ENCODE assay signal across 8 cellular contexts in the genomic region with DNA sequence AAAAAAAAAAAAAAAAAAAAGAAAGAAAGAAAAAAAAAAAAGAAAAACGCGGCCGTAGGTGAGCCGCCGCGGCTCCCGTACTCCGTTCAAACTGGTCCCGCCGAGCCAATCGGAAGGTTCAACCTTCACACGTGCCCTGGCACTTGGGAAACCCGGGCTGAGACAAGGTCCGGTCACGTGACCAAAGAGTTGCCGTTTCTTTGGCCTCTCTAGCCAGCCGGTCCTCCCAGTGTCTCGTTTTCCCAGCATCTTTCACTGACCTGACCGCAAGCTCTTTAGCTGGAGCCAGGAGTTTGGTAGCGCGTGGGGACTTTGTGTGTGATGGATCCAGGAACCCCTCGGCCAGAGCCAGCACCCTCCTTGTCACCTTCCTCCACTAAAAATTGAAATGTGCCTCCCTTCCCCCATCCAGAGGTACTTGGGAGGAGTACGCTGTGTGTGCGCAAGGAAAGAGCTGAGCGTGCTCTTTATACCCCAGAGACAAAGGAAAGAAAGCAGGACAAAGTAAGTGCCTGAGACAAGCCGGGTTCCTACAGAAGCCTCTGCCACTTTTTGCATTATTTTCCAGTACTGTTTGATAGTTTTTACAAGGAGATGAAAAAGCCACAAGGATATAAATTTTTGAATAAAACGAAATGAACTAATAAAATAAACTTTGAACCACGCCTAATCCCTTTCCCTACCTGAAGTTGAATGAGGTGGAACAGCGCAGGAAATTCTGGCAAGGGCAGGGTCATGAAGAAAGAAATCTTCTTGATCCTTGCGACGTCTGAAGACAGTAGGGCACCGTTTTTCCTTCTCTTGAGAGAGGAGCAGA. TPM values are rescaled to one million over a fixed set of nuclear protein-coding genes. Genes with fewer than 3 reads are reported as not detected.
DNase-seq lines count a peak whose midpoint lies in the region; ATAC-seq and TF ChIP-seq lines count a peak whose summit lies in the region.

No MANE protein-coding gene starts in this region.

- H3K4me3 ChIP-seq in ACC112 (ENCODE audit: low read depth, low read length) (peak overlapping the region; percentile 98), cardiac fibroblast (replicated peaks in 1 of 2; ENCODE audit: low read depth in 2 of 2, low read length in 2 of 2) (peak overlapping the region; percentile 69 to 78), smooth muscle cell (peak overlapping the region; percentile 82)

- peak overlapping the region; percentile 96 for H3K4me2 ChIP-seq in smooth muscle cell

- no peaks in the 10 kb centered on the region for H3K27me3 ChIP-seq in ACC112 (ENCODE audit: insufficient read depth, low read length)
- H3K27me3 ChIP-seq in smooth muscle cell (ENCODE audit: low read depth) = no peaks in the 10 kb centered on the region

- under 1% methylated on average over 32 of the region's 32 CpGs for WGBS in smooth muscle cell (ENCODE audit: low lambda C conversion rate)

- ATAC-seq in GM18909 (IDR thresholded peaks at IDR 0.05; ENCODE audit: poor library complexity, unreplicated experiment) = peak; percentile 83
- peak; percentile 81 for ATAC-seq in HG03159 (IDR thresholded peaks at IDR 0.05; ENCODE audit: unreplicated experiment)
- ATAC-seq in WTC11 = peak; percentile 69

- H3F3A ChIP-seq in smooth muscle cell (ENCODE audit: low read depth) = peaks cover 8% of the 10 kb centered on the region

- H2AFZ ChIP-seq in ACC112 (ENCODE audit: low read length, unreplicated experiment) (peak overlapping the region; percentile 61), smooth muscle cell (ENCODE audit: low read depth) (peak overlapping the region; percentile 59)

- H3K27ac ChIP-seq in ACC112 (ENCODE audit: low read depth, low read length) = peak overlapping the region; percentile 90
- H3K27ac ChIP-seq in smooth muscle cell (ENCODE audit: low read depth) = peak overlapping the region; percentile 85

- no peaks in the 10 kb centered on the region for H3K9me3 ChIP-seq in smooth muscle cell (replicated peaks; ENCODE audit: low read depth)

- peak; percentile 92 for DNase-seq in NCI-H2227 treated with DMSO at 0.1 percent for 48 hours (lab: John Stamatoyannopoulos, UW)
- DNase-seq in WTC11 (ENCODE audit: low spot score) = peak; percentile 96
- peak; percentile 99 to 100 for DNase-seq in cardiac fibroblast (ENCODE audit: low read depth in 2 of 2)
- peak; percentile 93 to 94 (median 93) for DNase-seq in immature natural killer cell
- DNase-seq in smooth muscle cell (lab: John Stamatoyannopoulos, UW; ENCODE audit: unreplicated experiment) = peak; percentile 68

- TF ChIP-seq CTCF in WTC11 (IDR thresholded peaks at IDR 0.05) (no peak), cardiac fibroblast (IDR thresholded peaks at IDR 0.05; ENCODE audit: low read depth, low read length) (no peak), smooth muscle cell (IDR thresholded peaks at IDR 0.05; ENCODE audit: borderline replicate concordance, insufficient read depth, poor library complexity, severe bottlenecking) (no peak)

- H3K4me1 Mint-ChIP-seq in WTC11 = peaks cover 23% of the 10 kb centered on the region
- peaks cover 41 to 54% of the 10 kb centered on the region in 2 donors for H3K4me1 Mint-ChIP-seq in immature natural killer cell

- H3K9ac ChIP-seq in smooth muscle cell (ENCODE audit: low read depth) = peak overlapping the region; percentile 85

- H3K4me1 ChIP-seq in ACC112 (ENCODE audit: control insufficient read depth, insufficient read depth, low read length, unreplicated experiment) (peaks cover 14% of the 10 kb centered on the region), smooth muscle cell (ENCODE audit: low read depth) (peaks cover 7% of the 10 kb centered on the region)

- POLR2A ChIA-PET in WTC11 (lab: Charles Lee) = interaction anchor here (0.5 to 5.4 kb wide), 13 partner anchors 9 to 162 kb away, joined by 3 to 44 read pairs (median 4); a partner anchor contains a TSS

- H3K27me3 Mint-ChIP-seq in WTC11 (ENCODE audit: low read depth) (no peaks in the 10 kb centered on the region), immature natural killer cell (ENCODE audit: low read depth in 3 of 3) (peaks cover 16 to 21% (median 19%) of the 10 kb centered on the region in 3 donors)

- H3K36me3 Mint-ChIP-seq in WTC11 (peaks cover 16% of the 10 kb centered on the region), immature natural killer cell (peaks cover 0 to 8% (median 7%) of the 10 kb centered on the region in 3 donors)

- H3K36me3 ChIP-seq in ACC112 (ENCODE audit: insufficient read depth, low read length) = no peaks in the 10 kb centered on the region
- no peaks in the 10 kb centered on the region for H3K36me3 ChIP-seq in smooth muscle cell (ENCODE audit: low read depth)

- peaks cover 24% of the 10 kb centered on the region for H4K20me1 ChIP-seq in smooth muscle cell (ENCODE audit: low read depth)

- peaks cover 48% of the 10 kb centered on the region for H3K79me2 ChIP-seq in ACC112 (ENCODE audit: control insufficient read depth, insufficient read depth, low read length, unreplicated experiment)
- peaks cover 42% of the 10 kb centered on the region for H3K79me2 ChIP-seq in smooth muscle cell (ENCODE audit: low read depth)

- H3K9me3 Mint-ChIP-seq in WTC11 (no peaks in the 10 kb centered on the region), immature natural killer cell (no peaks in the 10 kb centered on the region)

- peak overlapping the region; percentile 93 for H3K4me3 Mint-ChIP-seq in WTC11
- H3K4me3 Mint-ChIP-seq in immature natural killer cell = peak overlapping the region; percentile 90 to 96 (median 93)

- CTCF ChIA-PET in WTC11 (lab: Charles Lee) = interaction anchor here (0.7 to 4.4 kb wide), 18 partner anchors 14 to 162 kb away, joined by 3 to 35 read pairs (median 4); a partner anchor contains a TSS

- H3K27ac Mint-ChIP-seq in WTC11 = peak overlapping the region; percentile 99
- H3K27ac Mint-ChIP-seq in immature natural killer cell = peak overlapping the region; percentile 92 to 95 (median 93)

TF ChIP-seq in WTC11, 78 proteins besides CTCF, POLR2A, EP300 and RAD21 (continues in another document):
- no peak; the same call in 1 of the 2 replicates for TF ChIP-seq ETV6 (CRISPR knock-in tag; IDR thresholded peaks at IDR 0.05)
- TF ChIP-seq, protein P1, sequence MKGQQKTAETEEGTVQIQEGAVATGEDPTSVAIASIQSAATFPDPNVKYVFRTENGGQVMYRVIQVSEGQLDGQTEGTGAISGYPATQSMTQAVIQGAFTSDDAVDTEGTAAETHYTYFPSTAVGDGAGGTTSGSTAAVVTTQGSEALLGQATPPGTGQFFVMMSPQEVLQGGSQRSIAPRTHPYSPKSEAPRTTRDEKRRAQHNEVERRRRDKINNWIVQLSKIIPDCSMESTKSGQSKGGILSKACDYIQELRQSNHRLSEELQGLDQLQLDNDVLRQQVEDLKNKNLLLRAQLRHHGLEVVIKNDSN (CRISPR knock-in tag; IDR thresholded peaks at IDR 0.05) = peak; percentile 98
- TF ChIP-seq, protein P2, sequence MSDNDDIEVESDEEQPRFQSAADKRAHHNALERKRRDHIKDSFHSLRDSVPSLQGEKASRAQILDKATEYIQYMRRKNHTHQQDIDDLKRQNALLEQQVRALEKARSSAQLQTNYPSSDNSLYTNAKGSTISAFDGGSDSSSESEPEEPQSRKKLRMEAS (CRISPR knock-in tag; IDR thresholded peaks at IDR 0.05) = peak; percentile 60; the same call in 1 of the 2 replicates
- TF ChIP-seq, protein P3, sequence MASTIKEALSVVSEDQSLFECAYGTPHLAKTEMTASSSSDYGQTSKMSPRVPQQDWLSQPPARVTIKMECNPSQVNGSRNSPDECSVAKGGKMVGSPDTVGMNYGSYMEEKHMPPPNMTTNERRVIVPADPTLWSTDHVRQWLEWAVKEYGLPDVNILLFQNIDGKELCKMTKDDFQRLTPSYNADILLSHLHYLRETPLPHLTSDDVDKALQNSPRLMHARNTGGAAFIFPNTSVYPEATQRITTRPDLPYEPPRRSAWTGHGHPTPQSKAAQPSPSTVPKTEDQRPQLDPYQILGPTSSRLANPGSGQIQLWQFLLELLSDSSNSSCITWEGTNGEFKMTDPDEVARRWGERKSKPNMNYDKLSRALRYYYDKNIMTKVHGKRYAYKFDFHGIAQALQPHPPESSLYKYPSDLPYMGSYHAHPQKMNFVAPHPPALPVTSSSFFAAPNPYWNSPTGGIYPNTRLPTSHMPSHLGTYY (CRISPR knock-in tag; IDR thresholded peaks at IDR 0.05) = no peak
- TF ChIP-seq, protein P4, sequence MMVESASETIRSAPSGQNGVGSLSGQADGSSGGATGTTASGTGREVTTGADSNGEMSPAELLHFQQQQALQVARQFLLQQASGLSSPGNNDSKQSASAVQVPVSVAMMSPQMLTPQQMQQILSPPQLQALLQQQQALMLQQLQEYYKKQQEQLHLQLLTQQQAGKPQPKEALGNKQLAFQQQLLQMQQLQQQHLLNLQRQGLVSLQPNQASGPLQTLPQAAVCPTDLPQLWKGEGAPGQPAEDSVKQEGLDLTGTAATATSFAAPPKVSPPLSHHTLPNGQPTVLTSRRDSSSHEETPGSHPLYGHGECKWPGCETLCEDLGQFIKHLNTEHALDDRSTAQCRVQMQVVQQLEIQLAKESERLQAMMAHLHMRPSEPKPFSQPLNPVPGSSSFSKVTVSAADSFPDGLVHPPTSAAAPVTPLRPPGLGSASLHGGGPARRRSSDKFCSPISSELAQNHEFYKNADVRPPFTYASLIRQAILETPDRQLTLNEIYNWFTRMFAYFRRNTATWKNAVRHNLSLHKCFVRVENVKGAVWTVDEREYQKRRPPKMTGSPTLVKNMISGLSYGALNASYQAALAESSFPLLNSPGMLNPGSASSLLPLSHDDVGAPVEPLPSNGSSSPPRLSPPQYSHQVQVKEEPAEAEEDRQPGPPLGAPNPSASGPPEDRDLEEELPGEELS (CRISPR knock-in tag; IDR thresholded peaks at IDR 0.05) = 0 out of 2 replicates have a peak, but pooled peaks have one; percentile 41
- no peak for TF ChIP-seq GABPB1 (CRISPR knock-in tag; IDR thresholded peaks at IDR 0.05)
- no peak for TF ChIP-seq MXD4 (CRISPR knock-in tag; IDR thresholded peaks at IDR 0.05; ENCODE audit: borderline replicate concordance)

RNA-seq across cellular contexts. Expression of a gene that starts 1.0 kb away (rescaled TPM):
- total RNA-seq in WTC11 (2021) (90.9 to 105 TPM (median 94.4 TPM) in 3 replicates), smooth muscle cell (43.0 and 45.4 TPM in 2 replicates)
- polyA plus RNA-seq in immature natural killer cell (1 to 10 TPM in 1 of 3 donors, under 1 TPM in 2; 0.46 to 4.0 (median 0.98) TPM), smooth muscle cell (8.7 and 10.7 TPM in 2 replicates)

RNA-seq across cellular contexts. Expression of a gene that starts 11.7 kb away (rescaled TPM):
- total RNA-seq in WTC11 (2021) (165 to 172 TPM (median 167 TPM) in 3 replicates), smooth muscle cell (156 and 171 TPM in 2 replicates)
- polyA plus RNA-seq in immature natural killer cell (100 to 1,000 TPM; 183 to 301 (median 283) TPM), smooth muscle cell (191 and 212 TPM in 2 replicates)

RNA-seq across cellular contexts. Expression of a gene that starts 14.5 kb away (rescaled TPM):
- total RNA-seq in WTC11 (2021) = 104 to 110 TPM (median 104 TPM) in 3 replicates
- 100 to 1,000 TPM in 2 of 3 donors, 10 to 100 TPM in 1; 93.5 to 182 (median 124) TPM for polyA plus RNA-seq in immature natural killer cell
- 46.8 and 51.4 TPM in 2 replicates for total RNA-seq in smooth muscle cell
- polyA plus RNA-seq in smooth muscle cell = 99.6 and 106 TPM in 2 replicates

RNA-seq across cellular contexts. Expression of a gene that starts 26.3 kb away (rescaled TPM):
- total RNA-seq in WTC11 (2021) (13.7 to 16.0 TPM (median 15.2 TPM) in 3 replicates), smooth muscle cell (9.1 and 9.5 TPM in 2 replicates)
- polyA plus RNA-seq in immature natural killer cell (1 to 10 TPM; 6.4 to 8.2 (median 8.0) TPM), smooth muscle cell (16.7 and 17.3 TPM in 2 replicates)

RNA-seq across cellular contexts. Expression of a gene that starts 28.8 kb away (rescaled TPM):
- 3.3 to 4.7 TPM (median 4.1 TPM) in 3 replicates for total RNA-seq in WTC11 (2021)
- not detected for polyA plus RNA-seq in immature natural killer cell
- not detected in 2 replicates for total RNA-seq in smooth muscle cell
- polyA plus RNA-seq in smooth muscle cell = 0.30 TPM in 1 of 2 replicates, not detected in the other

Comparison
In these comparisons a context has a peak if more than half of its experiments do, and no peak if none do; other contexts are left out.
1. Peak in every context shown above with its lines: DNase-seq, ATAC-seq, H3K4me3 ChIP-seq and H3K27ac ChIP-seq.